Comparison of ENCODE assay signal across 1 cellular context in the genomic region with DNA sequence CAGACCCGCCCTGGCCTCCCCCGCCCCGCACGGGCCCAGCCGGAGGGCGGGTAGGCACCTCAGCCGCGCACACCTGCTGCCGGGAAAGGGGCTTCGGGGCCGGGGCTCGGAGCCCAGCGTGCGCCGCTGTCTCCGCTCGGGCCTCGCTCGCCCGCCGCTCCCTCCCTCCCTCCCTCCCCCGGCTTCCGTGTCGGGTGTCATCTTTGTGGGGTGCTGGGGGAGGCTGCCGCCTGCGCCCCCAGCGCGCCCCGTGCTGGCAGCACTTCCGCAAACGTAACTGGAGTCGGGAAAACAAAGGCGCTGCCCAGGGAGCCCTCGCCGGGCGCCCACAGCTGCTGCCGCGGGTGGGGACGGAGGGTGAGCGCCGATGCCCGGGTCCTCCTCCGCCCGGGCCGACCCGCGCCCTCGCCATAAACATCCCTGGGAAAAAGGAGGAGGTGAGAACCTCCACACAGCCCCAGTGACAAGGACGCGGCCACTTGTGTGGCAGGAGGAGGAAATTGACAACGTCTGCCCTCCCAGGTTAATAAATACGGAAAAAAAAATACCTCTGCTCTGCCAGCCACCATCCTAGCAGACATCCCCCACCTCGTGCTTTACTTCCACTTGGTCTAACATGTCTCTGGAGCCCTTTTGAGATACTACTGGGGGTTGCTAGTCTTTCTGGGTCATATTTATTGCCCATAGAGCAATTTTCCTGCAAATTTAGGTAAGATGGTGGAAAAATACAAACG.
A peak's percentile ranks its signal among the peaks of the same experiment; 100 is the strongest.
TF ChIP-seq lines count a peak whose summit lies in the region.

No MANE protein-coding gene starts in this region.

TF ChIP-seq in HEK293, 187 proteins besides CTCF, POLR2A, EP300 and RAD21 (continued from another document):
- TF ChIP-seq, protein P1, sequence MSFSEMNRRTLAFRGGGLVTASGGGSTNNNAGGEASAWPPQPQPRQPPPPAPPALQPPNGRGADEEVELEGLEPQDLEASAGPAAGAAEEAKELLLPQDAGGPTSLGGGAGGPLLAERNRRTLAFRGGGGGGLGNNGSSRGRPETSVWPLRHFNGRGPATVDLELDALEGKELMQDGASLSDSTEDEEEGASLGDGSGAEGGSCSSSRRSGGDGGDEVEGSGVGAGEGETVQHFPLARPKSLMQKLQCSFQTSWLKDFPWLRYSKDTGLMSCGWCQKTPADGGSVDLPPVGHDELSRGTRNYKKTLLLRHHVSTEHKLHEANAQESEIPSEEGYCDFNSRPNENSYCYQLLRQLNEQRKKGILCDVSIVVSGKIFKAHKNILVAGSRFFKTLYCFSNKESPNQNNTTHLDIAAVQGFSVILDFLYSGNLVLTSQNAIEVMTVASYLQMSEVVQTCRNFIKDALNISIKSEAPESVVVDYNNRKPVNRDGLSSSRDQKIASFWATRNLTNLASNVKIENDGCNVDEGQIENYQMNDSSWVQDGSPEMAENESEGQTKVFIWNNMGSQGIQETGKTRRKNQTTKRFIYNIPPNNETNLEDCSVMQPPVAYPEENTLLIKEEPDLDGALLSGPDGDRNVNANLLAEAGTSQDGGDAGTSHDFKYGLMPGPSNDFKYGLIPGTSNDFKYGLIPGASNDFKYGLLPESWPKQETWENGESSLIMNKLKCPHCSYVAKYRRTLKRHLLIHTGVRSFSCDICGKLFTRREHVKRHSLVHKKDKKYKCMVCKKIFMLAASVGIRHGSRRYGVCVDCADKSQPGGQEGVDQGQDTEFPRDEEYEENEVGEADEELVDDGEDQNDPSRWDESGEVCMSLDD (tag by site-specific recombination; IDR thresholded peaks at IDR 0.05): peak; percentile 62; the same call in 1 of the 2 replicates
- TF ChIP-seq ZBTB8A (tag by site-specific recombination; IDR thresholded peaks at IDR 0.05) (peak; percentile 91), ZNF785 (tag by site-specific recombination; IDR thresholded peaks at IDR 0.05) (no peak), ZNF677 (tag by site-specific recombination; IDR thresholded peaks at IDR 0.05) (no peak), ZNF626 (tag by site-specific recombination; IDR thresholded peaks at IDR 0.05) (no peak), ZNF600 (tag by site-specific recombination; IDR thresholded peaks at IDR 0.05) (no peak; the same call in 1 of the 2 replicates), EGR2 (tag by site-specific recombination; IDR thresholded peaks at IDR 0.05; ENCODE audit: low read depth) (peak; percentile 84)
